In the genomic region with DNA sequence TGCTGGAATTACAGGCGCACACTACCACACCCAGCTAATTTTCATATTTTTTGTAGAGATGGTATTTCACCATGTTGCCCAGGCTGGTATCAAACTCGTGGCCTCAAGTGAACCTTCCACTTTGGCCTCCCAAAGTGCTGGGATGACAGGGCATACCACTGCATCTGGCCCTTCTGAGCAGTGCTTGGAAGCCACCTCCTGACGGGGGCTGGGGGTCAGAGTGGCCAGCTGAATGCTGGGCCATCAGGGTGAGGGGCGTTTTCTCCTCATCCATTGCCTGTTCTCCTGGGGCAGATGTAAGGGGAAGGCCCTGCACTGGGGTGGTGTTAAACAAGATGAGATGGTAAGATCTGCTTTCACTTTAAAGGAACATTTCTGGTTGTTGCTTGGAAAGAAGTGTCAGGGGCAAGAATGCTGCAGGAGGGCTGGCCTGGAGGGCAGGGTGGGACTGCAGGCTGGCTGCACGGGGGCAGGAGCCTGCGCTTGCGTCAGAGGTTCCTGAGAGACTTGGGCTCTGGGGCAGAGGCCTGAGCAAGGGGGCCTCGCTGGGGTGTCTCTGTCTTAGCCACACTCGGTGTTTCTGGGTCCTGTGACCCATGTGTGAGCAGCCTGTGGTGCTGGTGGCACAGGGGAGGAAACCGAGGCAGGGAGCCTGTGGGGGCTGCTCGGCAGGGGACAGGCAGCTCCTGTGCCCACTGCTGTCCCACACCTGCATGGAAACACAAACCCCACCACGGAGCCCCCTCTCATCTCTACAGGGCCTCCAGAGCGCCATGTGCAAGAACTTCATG, we compare ENCODE assay signal across 21 cellular contexts. TPM values are rescaled to one million over a fixed set of nuclear protein-coding genes. Genes with fewer than 3 reads are reported as not detected.
DNase-seq lines count a peak whose midpoint lies in the region; ATAC-seq, FAIRE-seq and TF ChIP-seq lines count a peak whose summit lies in the region.
"Had no signal": no experiment of that assay in that cellular context is flagged by ENCODE, and none has a peak within 500 bp of the region (broad histone marks: within the 10 kb centered on the region; RNA-seq: fewer than 3 reads in every experiment).

No MANE protein-coding gene starts in this region.

- H4K8ac ChIP-seq in H9 (replicated peaks; ENCODE audit: insufficient read length, low read depth, low read length): no peak overlapping the region

- no peak overlapping the region for H3K18ac ChIP-seq in H9 (ENCODE audit: insufficient read length, low read depth, low read length)

- H3K4me3 Mint-ChIP-seq in activated naive CD4-positive, alpha-beta T cell treated with anti-CD3 and anti-CD28 coated beads, Interleukin-2, amount 10 ng/mL, durations not matched to agents 7 days and 5 days: no peak overlapping the region
- H3K4me3 Mint-ChIP-seq in neural crest cell: peak overlapping the region; percentile 27
- H3K4me3 Mint-ChIP-seq in H9: no peak overlapping the region
- H3K4me3 Mint-ChIP-seq: CD4-positive, alpha-beta T cell had no signal

- H3K9me3 ChIP-seq in right cardiac atrium (ENCODE audit: control insufficient read depth, low read length) (no peaks in the 10 kb centered on the region), H9 (ENCODE audit: control insufficient read depth, low read depth, low read length) (no peaks in the 10 kb centered on the region)
- H3K9me3 ChIP-seq: A549, Caco-2, HAP-1 had no signal

- H2BK12ac ChIP-seq in H9 (ENCODE audit: insufficient read length, low read depth, low read length): no peak overlapping the region

- no peak for DNase-seq in activated naive CD4-positive, alpha-beta T cell treated with anti-CD3 and anti-CD28 coated beads, Interleukin-2, amount 10 ng/mL, durations not matched to agents 7 days and 5 days
- no peak for DNase-seq in activated naive CD4-positive, alpha-beta T cell treated with anti-CD3 and anti-CD28 coated beads, Interleukin-2, amount 50 U/mL, for 16 hours
- peak in 2 of 3 donors; percentile 2 to 36 for DNase-seq in right cardiac atrium
- DNase-seq in Right ventricle myocardium superior: no peak
- no peak for DNase-seq in neural crest cell (ENCODE audit: low read depth, low spot score)
- no peak for DNase-seq in urothelium cell line (ENCODE audit: low spot score)
- no peak for DNase-seq in T1000 (lab: John Stamatoyannopoulos, UW)
- DNase-seq in H9: no peak
- DNase-seq: AML-193; Caco-2; CD4-positive, alpha-beta T cell; GDM1 had no signal

- no peak overlapping the region for H2BK20ac ChIP-seq in H9 (ENCODE audit: low read depth, low read length, poor library complexity, severe bottlenecking)

- H3K23me2 ChIP-seq in H9 (ENCODE audit: insufficient read length, low read depth, low read length, poor library complexity, severe bottlenecking): peaks cover 5% of the 10 kb centered on the region

- no peaks in the 10 kb centered on the region for H3K79me1 ChIP-seq in H9 (ENCODE audit: insufficient read depth, low read depth, low read length, poor library complexity, severe bottlenecking)

- no peak overlapping the region for H3T11ph ChIP-seq in H9 (ENCODE audit: low read length)

- H3K27ac ChIP-seq in right cardiac atrium (ENCODE audit: low read length) (no peak overlapping the region), H9 (ENCODE audit: insufficient read length, low read depth, low read length) (no peak overlapping the region)
- H3K27ac ChIP-seq: 22Rv1, A549, C4-2B, HL-60 had no signal

- H3K4me1 Mint-ChIP-seq in activated naive CD4-positive, alpha-beta T cell treated with anti-CD3 and anti-CD28 coated beads, Interleukin-2, amount 10 ng/mL, durations not matched to agents 7 days and 5 days: peaks cover 29% of the 10 kb centered on the region
- no peaks in the 10 kb centered on the region for H3K4me1 Mint-ChIP-seq in neural crest cell
- H3K4me1 Mint-ChIP-seq in H9: peaks cover 4 to 6% of the 10 kb centered on the region in 2 experiments; a peak in 3 of 4 replicates

- no peak overlapping the region for H3K4me3 ChIP-seq in right cardiac atrium (ENCODE audit: low read length)
- H3K4me3 ChIP-seq: A549, HAP-1 had no signal

- FAIRE-seq in urothelium cell line (lab: Jason Lieb, UNC): peak; percentile 86
- FAIRE-seq: A549, D721Med, GM12892, GM18507, H1 had no signal

- TF ChIP-seq CTCF in neural crest cell (conservative IDR thresholded peaks at IDR 0.05): no peak
- TF ChIP-seq CTCF in H9 (conservative IDR thresholded peaks at IDR 0.05): no peak

- ATAC-seq in right cardiac atrium: no peak
- no peak for ATAC-seq in Right ventricle myocardium superior (ENCODE audit: poor library complexity)
- ATAC-seq: A549 had no signal

- H3K14ac ChIP-seq in H9 (ENCODE audit: insufficient read depth, low read length): no peak overlapping the region

- WGBS in right cardiac atrium: 80% methylated on average over 13 of the region's 13 CpGs
- no CpG with 5 or more reads among the region's 13 CpGs for WGBS in H9 (ENCODE audit: extremely low coverage, insufficient read length, low lambda C conversion rate)

- H4K20me1 ChIP-seq in H9 (ENCODE audit: control insufficient read depth, insufficient read depth, insufficient read length): no peaks in the 10 kb centered on the region

- no peak overlapping the region for H2AK5ac ChIP-seq in H9 (ENCODE audit: insufficient read length, low read length)

- H3K27me3 Mint-ChIP-seq in activated naive CD4-positive, alpha-beta T cell treated with anti-CD3 and anti-CD28 coated beads, Interleukin-2, amount 10 ng/mL, durations not matched to agents 7 days and 5 days: peaks cover 47% of the 10 kb centered on the region
- H3K27me3 Mint-ChIP-seq in neural crest cell (ENCODE audit: low read depth): peaks cover 35% of the 10 kb centered on the region
- peaks cover 47% of the 10 kb centered on the region for H3K27me3 Mint-ChIP-seq in H9 (ENCODE audit: low read depth)

- no peak overlapping the region for H4K91ac ChIP-seq in H9 (ENCODE audit: insufficient read length, low read depth, low read length)

- no peaks in the 10 kb centered on the region for H3K9me3 Mint-ChIP-seq in activated naive CD4-positive, alpha-beta T cell treated with anti-CD3 and anti-CD28 coated beads, Interleukin-2, amount 10 ng/mL, durations not matched to agents 7 days and 5 days
- H3K9me3 Mint-ChIP-seq in neural crest cell (no peaks in the 10 kb centered on the region), H9 (no peaks in the 10 kb centered on the region)
- H3K9me3 Mint-ChIP-seq: CD4-positive, alpha-beta T cell had no signal

- no peak overlapping the region for H2BK120ac ChIP-seq in H9 (ENCODE audit: low read depth, low read length, poor library complexity, severe bottlenecking)

- H3K27me3 ChIP-seq in right cardiac atrium (ENCODE audit: control insufficient read depth, insufficient read depth) (no peaks in the 10 kb centered on the region), H9 (ENCODE audit: insufficient read depth, low read length) (peaks cover 6% of the 10 kb centered on the region; the same call in 1 of the 2 replicates)

- no peak overlapping the region for H3K9ac ChIP-seq in H9 (ENCODE audit: extremely low read depth, insufficient read length, low read length)

- H2AFZ ChIP-seq in H9 (ENCODE audit: low read length): no peak overlapping the region

- H3K36me3 Mint-ChIP-seq in activated naive CD4-positive, alpha-beta T cell treated with anti-CD3 and anti-CD28 coated beads, Interleukin-2, amount 10 ng/mL, durations not matched to agents 7 days and 5 days: no peaks in the 10 kb centered on the region
- no peaks in the 10 kb centered on the region for H3K36me3 Mint-ChIP-seq in neural crest cell (ENCODE audit: low read depth)
- no peaks in the 10 kb centered on the region; a peak in 1 of 7 replicates for H3K36me3 Mint-ChIP-seq in H9 (ENCODE audit: insufficient read depth in 1 of 3, low read depth in 3 of 3)

- CTCF ChIA-PET in activated naive CD4-positive, alpha-beta T cell treated with anti-CD3 and anti-CD28 coated beads, Interleukin-2, amount 10 ng/mL, durations not matched to agents 7 days and 5 days (lab: Charles Lee): no interaction called here

- no peak overlapping the region for H3K23ac ChIP-seq in H9 (ENCODE audit: insufficient read length, low read depth, low read length)

- intact Hi-C loops in right cardiac atrium (cut with DNase I) (no loop called here), Right ventricle myocardium superior (cut with DNase I) (no loop called here)

- H3K79me2 ChIP-seq in H9 (ENCODE audit: insufficient read depth, low read length): no peaks in the 10 kb centered on the region

- no peak overlapping the region for H2BK5ac ChIP-seq in H9 (ENCODE audit: insufficient read length, low read length)

- peak overlapping the region; percentile 65 for H3K27ac Mint-ChIP-seq in activated naive CD4-positive, alpha-beta T cell treated with anti-CD3 and anti-CD28 coated beads, Interleukin-2, amount 10 ng/mL, durations not matched to agents 7 days and 5 days
- H3K27ac Mint-ChIP-seq in neural crest cell (ENCODE audit: unreplicated experiment): no peak overlapping the region
- H3K27ac Mint-ChIP-seq in H9: no peak overlapping the region
- H3K27ac Mint-ChIP-seq: CD4-positive, alpha-beta T cell had no signal

- no peaks in the 10 kb centered on the region for H3K4me1 ChIP-seq in right cardiac atrium (ENCODE audit: control insufficient read depth, insufficient read depth, low read length)
- no peaks in the 10 kb centered on the region for H3K4me1 ChIP-seq in H9 (ENCODE audit: insufficient read depth, low read length)
- H3K4me1 ChIP-seq: A549, Caco-2, HAP-1 had no signal

- no peak overlapping the region for H4K5ac ChIP-seq in H9 (ENCODE audit: insufficient read length, low read depth, low read length)

- H3K56ac ChIP-seq in H9 (ENCODE audit: insufficient read length, low read depth, low read length): no peak overlapping the region

- H3K4me2 ChIP-seq in H9 (ENCODE audit: insufficient read depth, insufficient read length, low read length): no peak overlapping the region
- H3K4me2 ChIP-seq: A549 had no signal

- H3K4ac ChIP-seq in H9 (ENCODE audit: low read depth, low read length): no peak overlapping the region

- no peak overlapping the region for H2BK15ac ChIP-seq in H9 (ENCODE audit: low read depth, low read length)

RNA-seq across cellular contexts. Expression of gene DGCR6L, which starts 17.2 kb away (rescaled TPM):
- total RNA-seq in right cardiac atrium (10 to 100 TPM; 40.0 to 58.3 (median 49.2) TPM), Right ventricle myocardium superior (45.1 TPM), neural crest cell (52.1 and 58.7 TPM in 2 replicates), H9 (2021) (38.6 and 40.4 TPM in 2 replicates)
- polyA plus RNA-seq in right cardiac atrium: 88.9 TPM

RNA-seq across cellular contexts. Expression of gene RTN4R, which starts 34.5 kb away (rescaled TPM):
- total RNA-seq in right cardiac atrium: 1 to 10 TPM in 3 of 4 donors, under 1 TPM in 1; 0.56 to 1.9 (median 1.2) TPM
- 1.1 TPM for polyA plus RNA-seq in right cardiac atrium
- total RNA-seq in Right ventricle myocardium superior: 0.75 TPM
- total RNA-seq in neural crest cell: 17.9 and 19.0 TPM in 2 replicates
- total RNA-seq in H9 (2021): 18.3 and 19.0 TPM in 2 replicates

Comparison
In these comparisons a context has a peak if more than half of its experiments do, and no peak if none do; other contexts are left out.
1. DNase-seq: peak in right cardiac atrium (2 of 3); none in activated naive CD4-positive, alpha-beta T cell treated with anti-CD3 and anti-CD28 coated beads, Interleukin-2, amount 10 ng/mL, durations not matched to agents 7 days and 5 days (single experiment), activated naive CD4-positive, alpha-beta T cell treated with anti-CD3 and anti-CD28 coated beads, Interleukin-2, amount 50 U/mL, for 16 hours (single experiment), Right ventricle myocardium superior (single experiment), neural crest cell (single experiment), urothelium cell line (single experiment), T1000 (single experiment) and H9 (single experiment).